In the genomic region with DNA sequence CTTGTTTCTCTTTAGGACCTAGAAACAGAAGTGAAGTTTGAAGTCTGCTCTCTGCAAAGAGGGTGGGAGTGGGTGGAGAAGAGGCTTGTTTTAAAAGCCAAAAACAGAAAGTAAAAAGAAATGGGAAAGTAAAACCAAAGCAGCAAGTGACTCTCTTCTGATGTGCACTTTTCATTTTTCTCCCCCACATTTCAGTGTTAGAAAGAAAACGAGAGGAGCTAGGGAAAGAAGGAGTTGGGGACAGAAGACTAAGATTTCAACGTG, we compare ENCODE assay signal across 8 cellular contexts. TPM values are rescaled to one million over a fixed set of nuclear protein-coding genes. Genes with fewer than 3 reads are reported as not detected.
DNase-seq lines count a peak whose midpoint lies in the region; ATAC-seq, FAIRE-seq and TF ChIP-seq lines count a peak whose summit lies in the region.

No MANE protein-coding gene starts in this region.

- no peaks in the 10 kb centered on the region for H3K9me3 Mint-ChIP-seq in central memory CD8-positive, alpha-beta T cell

- no peak for FAIRE-seq in pancreas (lab: Jason Lieb, UNC)

- TF ChIP-seq CTCF in heart left ventricle (IDR thresholded peaks at IDR 0.05) (no peak), pancreas (IDR thresholded peaks at IDR 0.05) (no peak)

- H3K4me3 ChIP-seq in heart left ventricle (peak overlapping the region in 10 of 12 donors; percentile 26 to 56 (median 50)), pancreas (peak overlapping the region; percentile 26 to 61 (median 32))

- peak overlapping the region; percentile 64 for H3K4me3 Mint-ChIP-seq in central memory CD8-positive, alpha-beta T cell

- H3K27ac Mint-ChIP-seq in central memory CD8-positive, alpha-beta T cell (ENCODE audit: low read depth) = no peak overlapping the region

- H3K9me3 ChIP-seq in heart left ventricle (no peaks in the 10 kb centered on the region), pancreas (no peaks in the 10 kb centered on the region)

- peaks cover 18% of the 10 kb centered on the region for H3K4me1 Mint-ChIP-seq in central memory CD8-positive, alpha-beta T cell

- TF ChIP-seq POLR2A in heart left ventricle (IDR thresholded peaks at IDR 0.05) = no peak

- H3K4me1 ChIP-seq in heart left ventricle (peaks cover 0 to 22% (median 14%) of the 10 kb centered on the region in 12 donors), pancreas (peaks cover 0 to 8% (median 0%) of the 10 kb centered on the region in 3 donors)

- intact Hi-C loops in heart left ventricle (cut with DNase I) = no loop called here
- intact Hi-C loops in cardiac septum (cut with DNase I) = no loop called here
- intact Hi-C loops in pancreas (cut with DNase I) = no loop called here

- no peak overlapping the region for H3K27ac ChIP-seq in heart left ventricle
- peak overlapping the region in 2 of 4 donors; percentile 71 to 76 for H3K27ac ChIP-seq in pancreas

- peaks cover 58% of the 10 kb centered on the region for H3K27me3 Mint-ChIP-seq in central memory CD8-positive, alpha-beta T cell

- 20 to 46% (median 26%) methylated on average over 2 of the region's 2 CpGs for WGBS in heart left ventricle, 4 donors
- WGBS in pancreas, 2 donors = 50% methylated on average over 2 of the region's 2 CpGs

- H3K36me3 Mint-ChIP-seq in central memory CD8-positive, alpha-beta T cell (ENCODE audit: insufficient read depth) = no peaks in the 10 kb centered on the region

- H3K36me3 ChIP-seq in heart left ventricle (no peaks in the 10 kb centered on the region), pancreas (no peaks in the 10 kb centered on the region)

- DNase-seq in heart left ventricle (no peak), cardiac septum (ENCODE audit: low spot score) (no peak), pancreas (no peak), superior temporal gyrus (ENCODE audit: extremely low spot score) (no peak), GF-D8 (lab: John Stamatoyannopoulos, UW) (no peak), AG08395 (ENCODE audit: low spot score) (no peak)
- DNase-seq in central memory CD8-positive, alpha-beta T cell (ENCODE audit: low spot score in 2 of 2) = no peak

- no peak for ATAC-seq in heart left ventricle
- ATAC-seq in HG03066 (IDR thresholded peaks at IDR 0.05; ENCODE audit: low read depth, unreplicated experiment) = peak; percentile 47
- no peak for ATAC-seq in central memory CD8-positive, alpha-beta T cell (replicated peaks; ENCODE audit: extremely low read depth, poor library complexity, severe bottlenecking)
- no peak for ATAC-seq in pancreas

- H3K27me3 ChIP-seq in heart left ventricle (peaks cover 0 to 48% (median 19%) of the 10 kb centered on the region in 9 donors), pancreas (peaks cover 0 to 4% (median 0%) of the 10 kb centered on the region in 4 donors)

RNA-seq across cellular contexts. Expression of a gene that starts 1.3 kb away (rescaled TPM):
- total RNA-seq in heart left ventricle (1 to 10 TPM in 1 of 9 donors, under 1 TPM in 2, not detected in 6; 0.51 to 1.2 (median 0.97) TPM), cardiac septum (0.38 TPM), pancreas (1 to 10 TPM; 2.4 to 9.3 (median 4.6) TPM)
- polyA plus RNA-seq in heart left ventricle (under 1 TPM; 0.28 to 0.42 TPM), pancreas (10 to 100 TPM; 14.5 to 21.1 TPM)

RNA-seq across cellular contexts. Expression of a gene that starts 52.1 kb away (rescaled TPM):
- total RNA-seq in heart left ventricle = not detected
- polyA plus RNA-seq in heart left ventricle = not detected
- not detected for total RNA-seq in cardiac septum
- total RNA-seq in pancreas = not detected
- polyA plus RNA-seq in pancreas = under 1 TPM in 1 of 2 donors, not detected in 1; 0.09 TPM
